19 cellular contexts compared by ENCODE assay signal in the genomic region with DNA sequence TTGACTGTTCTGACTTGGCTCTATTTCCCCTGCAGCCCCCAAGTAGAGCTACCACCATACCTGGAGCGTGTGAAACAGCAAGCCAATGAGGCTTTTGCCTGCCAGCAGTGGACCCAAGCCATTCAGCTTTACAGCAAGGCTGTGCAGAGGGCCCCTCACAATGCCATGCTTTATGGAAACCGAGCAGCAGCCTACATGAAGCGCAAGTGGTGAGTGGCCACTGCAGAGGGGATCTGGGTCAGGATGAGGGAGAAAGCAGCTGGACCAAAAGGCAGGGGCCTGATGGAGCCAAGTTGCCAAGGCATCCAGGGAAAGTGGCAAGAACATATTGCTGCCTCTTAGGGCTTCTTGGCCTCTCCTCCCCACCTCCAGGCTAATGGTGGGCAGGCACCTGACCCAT. TPM values are rescaled to one million over a fixed set of nuclear protein-coding genes. Genes with fewer than 3 reads are reported as not detected.
A peak's percentile ranks its signal among the peaks of the same experiment; 100 is the strongest.
DNase-seq lines count a peak whose midpoint lies in the region; ATAC-seq and TF ChIP-seq lines count a peak whose summit lies in the region.
"Had no signal": no experiment of that assay in that cellular context is flagged by ENCODE, and none has a peak within 500 bp of the region (broad histone marks: within the 10 kb centered on the region; RNA-seq: fewer than 3 reads in every experiment).

No MANE protein-coding gene starts in this region.

- H3K4me3 Mint-ChIP-seq in brain (no peak overlapping the region), nephron (no peak overlapping the region), progenitor cell of endocrine pancreas (ENCODE audit: low read depth) (no peak overlapping the region)
- H3K4me3 Mint-ChIP-seq in naive thymus-derived CD4-positive, alpha-beta T cell: no peak overlapping the region
- H3K4me3 Mint-ChIP-seq: activated CD8-positive, alpha-beta T cell treated with anti-CD3 and anti-CD28 coated beads for 36 hours; activated naive CD8-positive, alpha-beta T cell; activated T-helper 17 cell treated with anti-CD3 and anti-CD28 coated beads, Interleukin-2, amount 50 U/mL, for 72 hours; neural progenitor cell; T-helper 17 cell had no signal

- DNase-seq in esophagus muscularis mucosa (ENCODE audit: extremely low spot score) (no peak), middle frontal gyrus (ENCODE audit: extremely low spot score, low spot score) (no peak), progenitor cell of endocrine pancreas (ENCODE audit: low spot score, unreplicated experiment) (no peak)
- DNase-seq in naive thymus-derived CD4-positive, alpha-beta T cell: no peak
- DNase-seq: activated CD8-positive, alpha-beta T cell treated with anti-CD3 and anti-CD28 coated beads for 36 hours; GM23248; Karpas-422; NCI-H1436; NCI-H2081 treated with DMSO at 0.1 percent for 48 hours; NCI-H345; psoas muscle; T-helper 17 cell; upper lobe of left lung had no signal

- H3K4me1 ChIP-seq in esophagus muscularis mucosa: peaks cover 34 to 50% (median 48%) of the 10 kb centered on the region in 4 donors
- H3K4me1 ChIP-seq in stomach smooth muscle (ENCODE audit: control insufficient read depth, insufficient read depth, low read length): peaks cover 43% of the 10 kb centered on the region
- no peaks in the 10 kb centered on the region for H3K4me1 ChIP-seq in naive thymus-derived CD4-positive, alpha-beta T cell (ENCODE audit: control insufficient read depth in 2 of 2, insufficient read depth in 2 of 2, low read length in 2 of 2)

- H3K4me1 Mint-ChIP-seq in brain (peaks cover 39% of the 10 kb centered on the region), nephron (peaks cover 44% of the 10 kb centered on the region), progenitor cell of endocrine pancreas (ENCODE audit: low read depth) (peaks cover 3% of the 10 kb centered on the region)
- peaks cover 0 to 9% (median 3%) of the 10 kb centered on the region in 7 donors for H3K4me1 Mint-ChIP-seq in naive thymus-derived CD4-positive, alpha-beta T cell
- H3K4me1 Mint-ChIP-seq: activated T-helper 17 cell treated with anti-CD3 and anti-CD28 coated beads, Interleukin-2, amount 50 U/mL, for 72 hours had no signal

- peak overlapping the region; percentile 87 to 96 (median 92) for H3K27ac ChIP-seq in esophagus muscularis mucosa (replicated peaks in 1 of 4)
- peak overlapping the region; percentile 94 for H3K27ac ChIP-seq in stomach smooth muscle (ENCODE audit: low read length)
- H3K27ac ChIP-seq in naive thymus-derived CD4-positive, alpha-beta T cell (ENCODE audit: low read depth, low read length): no peak overlapping the region
- H3K27ac ChIP-seq: neural progenitor cell had no signal

- H3K9me3 ChIP-seq in esophagus muscularis mucosa (no peaks in the 10 kb centered on the region), stomach smooth muscle (ENCODE audit: control insufficient read depth in 2 of 2, low read length in 2 of 2) (no peaks in the 10 kb centered on the region)
- no peaks in the 10 kb centered on the region for H3K9me3 ChIP-seq in naive thymus-derived CD4-positive, alpha-beta T cell (ENCODE audit: control insufficient read depth in 2 of 3, low read length in 3 of 3)
- H3K9me3 ChIP-seq: psoas muscle, upper lobe of left lung had no signal

- no peak overlapping the region for H3K4me3 ChIP-seq in esophagus muscularis mucosa
- no peak overlapping the region for H3K4me3 ChIP-seq in stomach smooth muscle (ENCODE audit: low read length in 2 of 2)
- H3K4me3 ChIP-seq in naive thymus-derived CD4-positive, alpha-beta T cell (ENCODE audit: low read length): no peak overlapping the region
- H3K4me3 ChIP-seq: GM23248, neural progenitor cell, psoas muscle, upper lobe of left lung had no signal

- POLR2A ChIA-PET in naive thymus-derived CD4-positive, alpha-beta T cell (lab: Charles Lee): interaction anchor here (0.6 to 1.3 kb wide), 5 partner anchors 10 to 1583 kb away, joined by 3 to 4 read pairs (median 3); no protein-coding TSS in a partner anchor

- H3K9ac ChIP-seq in stomach smooth muscle (ENCODE audit: low read length in 2 of 2): no peak overlapping the region
- H3K9ac ChIP-seq: GM23248, neural progenitor cell had no signal

- H3K36me3 ChIP-seq in esophagus muscularis mucosa: peaks cover 33 to 88% (median 78%) of the 10 kb centered on the region in 4 donors
- H3K36me3 ChIP-seq in stomach smooth muscle (ENCODE audit: control insufficient read depth in 2 of 2, insufficient read depth in 2 of 2, low read length in 2 of 2): peaks cover 33 to 45% of the 10 kb centered on the region in 2 donors
- peaks cover 0 to 80% (median 5%) of the 10 kb centered on the region in 3 experiments for H3K36me3 ChIP-seq in naive thymus-derived CD4-positive, alpha-beta T cell (ENCODE audit: control insufficient read depth in 2 of 3, insufficient read depth in 3 of 3, low read length in 3 of 3)
- H3K36me3 ChIP-seq: neural progenitor cell had no signal

- TF ChIP-seq CTCF in brain (conservative IDR thresholded peaks at IDR 0.05) (no peak), esophagus muscularis mucosa (IDR thresholded peaks at IDR 0.05) (no peak), nephron (IDR thresholded peaks at IDR 0.05; ENCODE audit: unreplicated experiment in 3 of 3) (no peak), progenitor cell of endocrine pancreas (IDR thresholded peaks at IDR 0.05; ENCODE audit: unreplicated experiment) (no peak)

- H3K27me3 ChIP-seq in esophagus muscularis mucosa (no peaks in the 10 kb centered on the region), stomach smooth muscle (ENCODE audit: control insufficient read depth in 1 of 2, insufficient read depth in 2 of 2, low read length in 2 of 2) (no peaks in the 10 kb centered on the region)
- H3K27me3 ChIP-seq in naive thymus-derived CD4-positive, alpha-beta T cell (ENCODE audit: control insufficient read depth in 2 of 2, insufficient read depth in 2 of 2, low read length in 2 of 2): no peaks in the 10 kb centered on the region
- H3K27me3 ChIP-seq: neural progenitor cell, upper lobe of left lung had no signal

- 95% methylated on average over 3 of the region's 3 CpGs for WGBS in esophagus muscularis mucosa

- CTCF ChIA-PET in naive thymus-derived CD4-positive, alpha-beta T cell (lab: Charles Lee): interaction anchor here (0.6 to 10.7 kb wide), 19 partner anchors 11 to 371 kb away, joined by 3 to 184 read pairs (median 4); a partner anchor contains a TSS

- H3K27ac Mint-ChIP-seq in brain: peak overlapping the region in 4 of 5 experiments; percentile 95 to 99 (median 96)
- peak overlapping the region; percentile 99 to 100 (median 100) for H3K27ac Mint-ChIP-seq in nephron
- H3K27ac Mint-ChIP-seq in naive thymus-derived CD4-positive, alpha-beta T cell: no peak overlapping the region
- no peak overlapping the region for H3K27ac Mint-ChIP-seq in progenitor cell of endocrine pancreas
- H3K27ac Mint-ChIP-seq: activated CD8-positive, alpha-beta T cell treated with anti-CD3 and anti-CD28 coated beads for 36 hours; activated naive CD8-positive, alpha-beta T cell; activated T-helper 17 cell treated with anti-CD3 and anti-CD28 coated beads, Interleukin-2, amount 50 U/mL, for 72 hours; neural progenitor cell; T-helper 17 cell had no signal

- intact Hi-C loops in esophagus muscularis mucosa (cut with DNase I): no loop called here
- intact Hi-C loops in naive thymus-derived CD4-positive, alpha-beta T cell (cut with micrococcal nuclease): no loop called here

- H3K9me3 Mint-ChIP-seq in brain: no peaks in the 10 kb centered on the region
- no peaks in the 10 kb centered on the region for H3K9me3 Mint-ChIP-seq in nephron
- peaks cover 0 to 2% (median 0%) of the 10 kb centered on the region in 11 donors for H3K9me3 Mint-ChIP-seq in naive thymus-derived CD4-positive, alpha-beta T cell
- H3K9me3 Mint-ChIP-seq in progenitor cell of endocrine pancreas (ENCODE audit: low read depth): no peaks in the 10 kb centered on the region
- H3K9me3 Mint-ChIP-seq: activated CD8-positive, alpha-beta T cell treated with anti-CD3 and anti-CD28 coated beads for 36 hours; activated T-helper 17 cell treated with anti-CD3 and anti-CD28 coated beads, Interleukin-2, amount 50 U/mL, for 72 hours; neural progenitor cell had no signal

- no peak for ATAC-seq in naive thymus-derived CD4-positive, alpha-beta T cell
- ATAC-seq: activated CD8-positive, alpha-beta T cell treated with anti-CD3 and anti-CD28 coated beads for 36 hours; activated T-helper 17 cell treated with anti-CD3 and anti-CD28 coated beads, Interleukin-2, amount 50 U/mL, for 72 hours; psoas muscle; T-helper 17 cell had no signal

- TF ChIP-seq POLR2A in esophagus muscularis mucosa (IDR thresholded peaks at IDR 0.05; ENCODE audit: low read depth): no peak

- H3K27me3 Mint-ChIP-seq in brain (no peaks in the 10 kb centered on the region), nephron (ENCODE audit: low read depth) (no peaks in the 10 kb centered on the region), progenitor cell of endocrine pancreas (no peaks in the 10 kb centered on the region)
- H3K27me3 Mint-ChIP-seq in naive thymus-derived CD4-positive, alpha-beta T cell: no peaks in the 10 kb centered on the region
- H3K27me3 Mint-ChIP-seq: activated CD8-positive, alpha-beta T cell treated with anti-CD3 and anti-CD28 coated beads for 36 hours; activated naive CD8-positive, alpha-beta T cell; activated T-helper 17 cell treated with anti-CD3 and anti-CD28 coated beads, Interleukin-2, amount 50 U/mL, for 72 hours; T-helper 17 cell had no signal

- no peak for TF ChIP-seq EP300 in esophagus muscularis mucosa (IDR thresholded peaks at IDR 0.05)

- H3K36me3 Mint-ChIP-seq in brain (peaks cover 23% of the 10 kb centered on the region), nephron (ENCODE audit: low read depth) (peaks cover 23% of the 10 kb centered on the region), progenitor cell of endocrine pancreas (ENCODE audit: insufficient read depth) (peaks cover 2% of the 10 kb centered on the region)
- H3K36me3 Mint-ChIP-seq in naive thymus-derived CD4-positive, alpha-beta T cell: peaks cover 0 to 36% (median 6%) of the 10 kb centered on the region in 5 donors
- H3K36me3 Mint-ChIP-seq: activated naive CD8-positive, alpha-beta T cell had no signal

RNA-seq across cellular contexts. Expression of a gene that starts 24.1 kb away (rescaled TPM):
- polyA plus RNA-seq in brain (ENCODE audit: insufficient read depth, low read depth, low replicate concordance): 113 TPM
- total RNA-seq in esophagus muscularis mucosa (10 to 100 TPM; 23.3 to 35.3 (median 31.8) TPM), progenitor cell of endocrine pancreas (37.1 and 38.4 TPM in 2 replicates)
- total RNA-seq in naive thymus-derived CD4-positive, alpha-beta T cell: 10 to 100 TPM; 23.7 to 44.0 (median 41.9) TPM
- 10 to 100 TPM; 58.5 to 66.1 TPM for polyA plus RNA-seq in naive thymus-derived CD4-positive, alpha-beta T cell

RNA-seq across cellular contexts. Expression of a gene that starts 43.9 kb away (rescaled TPM):
- 24.1 TPM for polyA plus RNA-seq in brain (ENCODE audit: insufficient read depth, low read depth, low replicate concordance)
- total RNA-seq in esophagus muscularis mucosa: 1 to 10 TPM in 2 of 4 donors, under 1 TPM in 2; 0.29 to 3.7 (median 1.5) TPM
- total RNA-seq in naive thymus-derived CD4-positive, alpha-beta T cell: 100 to 1,000 TPM; 107 to 172 (median 136) TPM
- 100 to 1,000 TPM in 1 of 2 donors, 10 to 100 TPM in 1; 93.0 to 105 TPM for polyA plus RNA-seq in naive thymus-derived CD4-positive, alpha-beta T cell
- 9.4 and 15.5 TPM in 2 replicates for total RNA-seq in progenitor cell of endocrine pancreas
- total RNA-seq: GM23248 had no signal
- polyA plus RNA-seq: GM23248 had no signal

Comparison
In these comparisons a context has a peak if more than half of its experiments do, and no peak if none do; other contexts are left out.
1. H3K27ac Mint-ChIP-seq: peak in brain (4 of 5) and nephron (3 of 3); none in naive thymus-derived CD4-positive, alpha-beta T cell (0 of 9) and progenitor cell of endocrine pancreas (single experiment).